1 cellular context compared by ENCODE assay signal in the genomic region with DNA sequence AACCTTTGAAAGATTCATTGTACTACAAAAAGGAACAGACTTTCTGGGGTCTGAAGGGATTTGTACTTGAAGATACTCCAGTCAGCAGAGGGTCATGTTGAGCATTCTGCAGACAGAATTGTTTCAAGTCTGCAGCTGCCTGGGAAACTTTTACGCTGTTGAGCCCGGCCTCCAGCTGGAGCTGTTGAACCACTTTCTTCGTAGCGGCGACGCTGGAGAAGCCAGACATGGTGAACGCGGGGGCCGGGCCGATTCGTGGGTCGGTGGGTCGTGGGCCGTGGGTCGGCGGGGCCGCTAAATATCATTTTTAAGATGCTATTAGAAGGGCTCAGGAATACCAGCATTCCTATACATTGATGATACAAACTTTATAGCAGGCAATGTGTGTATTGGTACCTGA.
TF ChIP-seq lines count a peak whose summit lies in the region.

No MANE protein-coding gene starts in this region.

TF ChIP-seq in GM23338, 12 proteins besides CTCF, POLR2A, EP300 and RAD21 (continued from another document):
- TF ChIP-seq CREB1 (CRISPR knock-in tag; IDR thresholded peaks at IDR 0.05; ENCODE audit: low read depth), result no peak
TF ChIP-seq in GM23338: peak in this region for 0.
